Comparison of ENCODE assay signal across 22 cellular contexts in the genomic region with DNA sequence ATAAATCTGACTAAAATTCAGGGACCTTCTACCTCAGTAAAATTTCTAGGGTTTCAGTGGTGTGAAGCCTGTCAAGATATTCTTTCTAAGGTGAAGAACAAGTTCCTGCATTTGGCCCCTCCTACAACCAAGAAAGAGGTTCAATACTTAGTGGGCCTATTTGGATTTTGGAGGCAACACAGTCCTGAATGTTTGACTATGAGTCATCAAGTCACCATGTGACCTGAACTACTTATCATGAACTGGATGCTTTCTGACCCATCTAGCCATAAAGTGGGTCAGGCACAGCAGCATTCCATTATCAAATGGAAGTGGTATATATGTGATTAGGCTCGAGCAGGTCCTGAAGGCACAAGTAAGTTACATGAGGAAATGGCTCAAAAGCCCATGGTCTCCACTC.
"Had no signal": no experiment of that assay in that cellular context is flagged by ENCODE, and none has a peak within 500 bp of the region (broad histone marks: within the 10 kb centered on the region; RNA-seq: fewer than 3 reads in every experiment).

No MANE protein-coding gene starts in this region.

- DNase-seq: activated CD4-positive, alpha-beta memory T cell treated with anti-CD3 and anti-CD28 coated beads for 36 hours; activated CD4-positive, alpha-beta T cell treated with anti-CD3 and anti-CD28 coated beads for 4 hours; activated CD4-positive, CD25-positive, alpha-beta regulatory T cell; activated effector memory CD4-positive, alpha-beta T cell treated with Interleukin-2 at 50 U/mL for 16 hours; activated naive CD4-positive, alpha-beta T cell treated with anti-CD3 and anti-CD28 coated beads for 36 hours; activated naive CD8-positive, alpha-beta T cell treated with anti-CD3 and anti-CD28 coated beads, Interleukin-2, amount 10 ng/mL, durations not matched to agents 7 days and 5 days; activated T-cell treated with anti-CD3 and anti-CD28 coated beads, Interleukin-2, amount 50 U/mL, for 72 hours; amniotic stem cell; cortex of kidney; glutamatergic neuron; hippocampal formation; left ventricle myocardium superior; ovary; stimulated activated CD4-positive, alpha-beta T cell treated with anti-CD3 and anti-CD28 coated beads, Interleukin-4, amount 100 ng/mL, for 4 hours; stimulated activated naive CD8-positive, alpha-beta T cell treated with anti-CD3 and anti-CD28 coated beads, Interleukin-15, Interleukin-2, amounts not matched to agents 100 U/mL and 50 U/mL, for 24 hours; T-helper 17 cell; upper lobe of right lung had no signal

- H3K4me3 ChIP-seq: cardiac muscle cell, ovary, prostate gland, right atrium auricular region, upper lobe of right lung had no signal

- H3K36me3 ChIP-seq: cardiac muscle cell, neutrophil, ovary, prostate gland, right atrium auricular region, upper lobe of right lung had no signal

- ATAC-seq: activated T-cell treated with anti-CD3 and anti-CD28 coated beads, Interleukin-2, amount 50 U/mL, for 72 hours; left ventricle myocardium superior; stimulated activated naive CD8-positive, alpha-beta T cell treated with anti-CD3 and anti-CD28 coated beads, Interleukin-15, Interleukin-2, amounts not matched to agents 100 U/mL and 50 U/mL, for 24 hours; T-helper 17 cell; upper lobe of right lung had no signal

- H3K4me1 ChIP-seq: prostate gland, right atrium auricular region, upper lobe of right lung had no signal

- H3K9me3 ChIP-seq: neutrophil, ovary, prostate gland, right atrium auricular region, upper lobe of right lung had no signal

- FAIRE-seq: frontal cortex had no signal

- H3K27me3 ChIP-seq: cardiac muscle cell, neutrophil, ovary, right atrium auricular region, upper lobe of right lung had no signal

- H3K27ac ChIP-seq: cardiac muscle cell, neutrophil, ovary, prostate gland, right atrium auricular region, upper lobe of right lung had no signal
